ENCODE assay signal across 12 cellular contexts in the genomic region with DNA sequence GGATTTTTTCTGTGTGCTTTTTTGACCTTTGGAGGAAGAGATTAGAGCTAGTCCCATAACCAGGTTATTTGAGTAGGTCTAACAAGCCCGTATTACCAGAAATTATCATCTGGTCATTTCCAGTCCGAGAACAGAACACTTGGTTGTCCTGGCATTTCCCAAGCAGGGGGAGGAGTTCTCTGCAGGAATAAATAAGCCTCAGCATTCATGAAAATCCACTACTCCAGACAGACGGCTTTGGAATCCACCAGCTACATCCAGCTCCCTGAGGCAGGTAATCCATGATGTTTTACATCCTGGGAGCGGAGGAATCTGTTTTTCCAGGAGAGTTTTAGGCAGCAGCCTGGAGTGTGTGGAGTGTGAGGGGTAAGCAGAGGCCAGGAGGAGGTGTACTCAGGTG. TPM values are rescaled to one million over a fixed set of nuclear protein-coding genes. Genes with fewer than 3 reads are reported as not detected.
A peak's percentile ranks its signal among the peaks of the same experiment; 100 is the strongest.
DNase-seq lines count a peak whose midpoint lies in the region; FAIRE-seq and TF ChIP-seq lines count a peak whose summit lies in the region.
"Had no signal": no experiment of that assay in that cellular context is flagged by ENCODE, and none has a peak within 500 bp of the region (broad histone marks: within the 10 kb centered on the region; RNA-seq: fewer than 3 reads in every experiment).

TSS of gene SERPINA3 (plus strand) at position 218 of the 400 bp plus-strand sequence. CDS start 2,051 bp downstream, outside the sequence.

- H3K23me2 ChIP-seq in H9 (ENCODE audit: insufficient read length, low read depth, low read length, poor library complexity, severe bottlenecking), result no peaks in the 10 kb centered on the region

- H3K9me3 ChIP-seq in hepatocyte (ENCODE audit: low read depth) (no peaks in the 10 kb centered on the region), H9 (ENCODE audit: control insufficient read depth, low read depth, low read length) (no peaks in the 10 kb centered on the region)

- H2BK20ac ChIP-seq in H9 (ENCODE audit: low read depth, low read length, poor library complexity, severe bottlenecking), result no peak within 1 kb of the TSS

- intact Hi-C loops in MCF 10A (cut with micrococcal nuclease), result no loop called here

- H3K9me3 Mint-ChIP-seq in MCF 10A (ENCODE audit: unreplicated experiment), result peaks cover 14% of the 10 kb centered on the region
- H3K9me3 Mint-ChIP-seq in H9, result peaks cover 12 to 13% of the 10 kb centered on the region in 2 experiments

- H3K4me3 ChIP-seq in hepatocyte, result no peak within 1 kb of the TSS

- no peak within 1 kb of the TSS for H3K9ac ChIP-seq in H9 (ENCODE audit: extremely low read depth, insufficient read length, low read length)

- peak within 1 kb of the TSS; percentile 58 for H3K27ac ChIP-seq in hepatocyte
- no peak within 1 kb of the TSS for H3K27ac ChIP-seq in H9 (ENCODE audit: insufficient read length, low read depth, low read length)

- H3K79me2 ChIP-seq in hepatocyte, result no peaks in the 10 kb centered on the region
- H3K79me2 ChIP-seq in H9 (ENCODE audit: insufficient read depth, low read length), result no peaks in the 10 kb centered on the region

- DNase-seq in MCF 10A (ENCODE audit: unreplicated experiment) (peak; percentile 65), hepatocyte (ENCODE audit: low spot score) (peak; percentile 40), pons (ENCODE audit: low spot score) (peak; percentile 28), putamen (ENCODE audit: low spot score) (no peak), H9 (no peak), cortex of kidney (lab: John Stamatoyannopoulos, UW) (no peak)
- DNase-seq in activated CD4-positive, alpha-beta T cell treated with anti-CD3 and anti-CD28 coated beads, Interleukin-2, amount 50 U/mL, for 4 hours, result no peak
- DNase-seq: 8988T; activated T-cell treated with anti-CD3 and anti-CD28 coated beads, Interleukin-2, amount 50 U/mL, for 48 hours; naive thymus-derived CD4-positive, alpha-beta T cell; NCI-H187 treated with DMSO at 0.1 percent for 48 hours had no signal

- H3K4me1 ChIP-seq in hepatocyte (ENCODE audit: insufficient read depth), result peaks cover 15% of the 10 kb centered on the region
- H3K4me1 ChIP-seq in H9 (ENCODE audit: insufficient read depth, low read length), result no peaks in the 10 kb centered on the region

- H3K27ac Mint-ChIP-seq in MCF 10A (ENCODE audit: low read depth, unreplicated experiment) (peak within 1 kb of the TSS; percentile 88), H9 (no peak within 1 kb of the TSS; a peak in 1 of 7 replicates)
- H3K27ac Mint-ChIP-seq: naive thymus-derived CD4-positive, alpha-beta T cell had no signal

- H3K18ac ChIP-seq in H9 (ENCODE audit: insufficient read length, low read depth, low read length), result no peak within 1 kb of the TSS

- H3K4me1 Mint-ChIP-seq in MCF 10A (ENCODE audit: insufficient read depth, unreplicated experiment) (peaks cover 12% of the 10 kb centered on the region), H9 (peaks cover 8 to 14% of the 10 kb centered on the region in 2 experiments)
- H3K4me1 Mint-ChIP-seq: naive thymus-derived CD4-positive, alpha-beta T cell had no signal

- H3K79me1 ChIP-seq in H9 (ENCODE audit: insufficient read depth, low read depth, low read length, poor library complexity, severe bottlenecking), result no peaks in the 10 kb centered on the region

- POLR2A ChIA-PET in MCF 10A (lab: Yijun Ruan, JAX), result interaction anchor here (0.7 to 6.7 kb wide), 4 partner anchors 12 to 70 kb away, joined by 3 to 140 read pairs (median 4); no protein-coding TSS in a partner anchor

- H2AK5ac ChIP-seq in H9 (ENCODE audit: insufficient read length, low read length), result no peak within 1 kb of the TSS

- H3K27me3 ChIP-seq in hepatocyte (no peaks in the 10 kb centered on the region), H9 (ENCODE audit: insufficient read depth, low read length) (no peaks in the 10 kb centered on the region)

- H2BK12ac ChIP-seq in H9 (ENCODE audit: insufficient read length, low read depth, low read length), result no peak within 1 kb of the TSS

- H3K27me3 Mint-ChIP-seq in MCF 10A (ENCODE audit: insufficient read depth, unreplicated experiment), result no peaks in the 10 kb centered on the region
- peaks cover 8% of the 10 kb centered on the region for H3K27me3 Mint-ChIP-seq in H9 (ENCODE audit: low read depth)

- H4K8ac ChIP-seq in H9 (replicated peaks; ENCODE audit: insufficient read length, low read depth, low read length), result no peak within 1 kb of the TSS

- H3K36me3 ChIP-seq in hepatocyte (replicated peaks; ENCODE audit: insufficient read depth, low read depth), result no peaks in the 10 kb centered on the region

- no peak for TF ChIP-seq CTCF in MCF 10A (IDR thresholded peaks at IDR 0.05; ENCODE audit: unreplicated experiment)
- TF ChIP-seq CTCF in hepatocyte (IDR thresholded peaks at IDR 0.05; ENCODE audit: poor library complexity), result no peak
- no peak for TF ChIP-seq CTCF in H9 (conservative IDR thresholded peaks at IDR 0.05)

- H3K36me3 Mint-ChIP-seq in MCF 10A (ENCODE audit: insufficient read depth, unreplicated experiment), result peaks cover 20% of the 10 kb centered on the region
- H3K36me3 Mint-ChIP-seq in H9 (ENCODE audit: insufficient read depth in 1 of 3, low read depth in 3 of 3), result peaks cover 0 to 2% (median 1%) of the 10 kb centered on the region in 3 experiments; a peak in 2 of 7 replicates
- H3K36me3 Mint-ChIP-seq: naive thymus-derived CD4-positive, alpha-beta T cell had no signal

- no peak within 1 kb of the TSS for H3K56ac ChIP-seq in H9 (ENCODE audit: insufficient read length, low read depth, low read length)

- H3K23ac ChIP-seq in H9 (ENCODE audit: insufficient read length, low read depth, low read length), result no peak within 1 kb of the TSS

- FAIRE-seq in A204.1 (lab: Jason Lieb, UNC), result peak; percentile 94

- CTCF ChIA-PET in MCF 10A (lab: Yijun Ruan, JAX), result interaction anchor here (0.6 to 1.3 kb wide), 6 partner anchors 11 to 431 kb away, joined by 3 to 4 read pairs (median 4); no protein-coding TSS in a partner anchor

- peak within 1 kb of the TSS; percentile 31 for H3K4me2 ChIP-seq in hepatocyte
- no peak within 1 kb of the TSS for H3K4me2 ChIP-seq in H9 (ENCODE audit: insufficient read depth, insufficient read length, low read length)

- no peaks in the 10 kb centered on the region for H3K9me2 ChIP-seq in hepatocyte (replicated peaks; ENCODE audit: insufficient read depth)

- no peak within 1 kb of the TSS for H2AFZ ChIP-seq in hepatocyte
- no peak within 1 kb of the TSS for H2AFZ ChIP-seq in H9 (ENCODE audit: low read length)

- H2BK15ac ChIP-seq in H9 (ENCODE audit: low read depth, low read length), result no peak within 1 kb of the TSS

- H3K14ac ChIP-seq in H9 (ENCODE audit: insufficient read depth, low read length), result no peak within 1 kb of the TSS

- WGBS in hepatocyte (ENCODE audit: low lambda C conversion rate, missing lambda C conversion rate), result 40% methylated on average over 4 of the region's 4 CpGs
- WGBS in H9 (ENCODE audit: extremely low coverage, insufficient read length, low lambda C conversion rate), result no CpG with 5 or more reads among the region's 4 CpGs

- no peak within 1 kb of the TSS for H4K91ac ChIP-seq in H9 (ENCODE audit: insufficient read length, low read depth, low read length)

- H4K20me1 ChIP-seq in hepatocyte (ENCODE audit: insufficient read depth, poor library complexity, severe bottlenecking) (no peaks in the 10 kb centered on the region), H9 (ENCODE audit: control insufficient read depth, insufficient read depth, insufficient read length) (no peaks in the 10 kb centered on the region)

- H2BK120ac ChIP-seq in H9 (ENCODE audit: low read depth, low read length, poor library complexity, severe bottlenecking), result no peak within 1 kb of the TSS

- H3K4me3 Mint-ChIP-seq in MCF 10A (ENCODE audit: unreplicated experiment), result peak within 1 kb of the TSS; percentile 59
- no peak within 1 kb of the TSS for H3K4me3 Mint-ChIP-seq in H9
- H3K4me3 Mint-ChIP-seq: naive thymus-derived CD4-positive, alpha-beta T cell had no signal

- no peak within 1 kb of the TSS for H3K4ac ChIP-seq in H9 (ENCODE audit: low read depth, low read length)

- H4K5ac ChIP-seq in H9 (ENCODE audit: insufficient read length, low read depth, low read length), result no peak within 1 kb of the TSS

- no TSS peak for BruUV-seq in MCF 10A (replicated peaks; lab: Mats Ljungman, UMichigan)

- H3T11ph ChIP-seq in H9 (ENCODE audit: low read length), result no peak within 1 kb of the TSS

- no peak within 1 kb of the TSS for H2BK5ac ChIP-seq in H9 (ENCODE audit: insufficient read length, low read length)

RNA-seq across cellular contexts. Expression of gene SERPINA3, which starts in this region (rescaled TPM):
- total RNA-seq in MCF 10A (2022) (44.5 and 54.5 TPM in 2 replicates), hepatocyte (402 and 457 TPM in 2 replicates), H9 (2021) (not detected in 2 replicates)
- 359 and 461 TPM in 2 replicates for polyA plus RNA-seq in hepatocyte
- total RNA-seq: naive thymus-derived CD4-positive, alpha-beta T cell had no signal
- polyA plus RNA-seq: naive thymus-derived CD4-positive, alpha-beta T cell had no signal

Comparison
In these comparisons a context has a peak if more than half of its experiments do, and no peak if none do; other contexts are left out.
1. RNA of gene SERPINA3 (total RNA-seq): 402 to 457 TPM in hepatocyte and 44.5 to 54.5 TPM in MCF 10A; not detected in H9; every median in the first group is over 10 times any median in the second.
2. DNase-seq: peak in MCF 10A (single experiment), hepatocyte (single experiment) and pons (single experiment); none in putamen (single experiment), H9 (single experiment), cortex of kidney (single experiment) and activated CD4-positive, alpha-beta T cell treated with anti-CD3 and anti-CD28 coated beads, Interleukin-2, amount 50 U/mL, for 4 hours (0 of 2).